In the genomic region with DNA sequence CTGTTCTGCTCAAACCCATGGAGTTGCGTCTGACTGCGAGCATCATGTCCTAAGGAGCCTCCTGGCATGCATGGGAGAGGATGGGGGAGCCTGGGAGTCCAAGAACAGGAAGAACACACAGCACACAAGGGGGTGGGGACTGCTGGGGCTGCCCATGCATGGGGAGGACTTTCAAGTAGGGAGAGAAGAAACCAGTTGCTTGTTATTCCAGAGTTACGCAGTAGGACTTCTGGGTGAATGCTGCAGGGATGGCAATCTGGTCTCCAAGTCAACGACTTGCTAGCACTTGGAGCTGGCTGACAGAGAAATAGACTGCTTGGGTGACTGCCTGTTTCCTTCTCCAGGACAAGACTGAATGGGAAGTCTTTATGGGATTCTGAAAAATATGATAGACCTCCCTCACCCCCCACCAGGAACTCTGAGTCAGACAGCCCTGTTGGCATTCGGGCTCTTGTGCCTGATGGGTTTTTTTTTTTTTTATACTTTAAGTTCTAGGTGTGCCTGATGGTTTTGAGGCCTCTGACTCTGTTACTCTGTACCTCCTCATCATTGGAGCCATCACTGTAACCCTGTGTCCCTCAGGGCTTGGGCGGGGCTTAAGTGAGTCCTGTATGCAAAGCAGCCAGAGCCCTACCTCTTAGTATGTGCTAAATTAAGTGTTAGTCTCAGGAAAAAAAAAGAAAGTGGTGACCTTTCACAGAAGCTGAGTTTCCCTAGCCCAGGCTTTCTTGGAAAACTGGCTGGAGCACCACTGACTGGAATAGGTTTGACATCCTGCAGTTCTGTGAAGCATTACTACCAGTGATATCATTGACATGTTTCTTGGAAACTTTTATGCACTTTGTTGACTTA, we compare ENCODE assay signal across 20 cellular contexts. TPM values are rescaled to one million over a fixed set of nuclear protein-coding genes. Genes with fewer than 3 reads are reported as not detected.
DNase-seq lines count a peak whose midpoint lies in the region; ATAC-seq and TF ChIP-seq lines count a peak whose summit lies in the region.
"Had no signal": no experiment of that assay in that cellular context is flagged by ENCODE, and none has a peak within 500 bp of the region (broad histone marks: within the 10 kb centered on the region; RNA-seq: fewer than 3 reads in every experiment).

No MANE protein-coding gene starts in this region.

- H3K27me3 Mint-ChIP-seq in stimulated activated naive CD8-positive, alpha-beta T cell treated with anti-CD3 and anti-CD28 coated beads, Interleukin-15, amount 100 ng/mL, for 72 hours, result no peaks in the 10 kb centered on the region
- H3K27me3 Mint-ChIP-seq in dendritic cell treated with granulocyte-macrophage colony-stimulating factor and Interleukin-4, amounts not matched to agents 40 ng/mL and 50 ng/mL, for 4 days, result no peaks in the 10 kb centered on the region
- H3K27me3 Mint-ChIP-seq in glutamatergic neuron (ENCODE audit: unreplicated experiment), result peaks cover 2% of the 10 kb centered on the region

- no peaks in the 10 kb centered on the region for H3K27me3 ChIP-seq in MM.1S (replicated peaks; ENCODE audit: insufficient read depth, low read length)
- no peaks in the 10 kb centered on the region for H3K27me3 ChIP-seq in upper lobe of right lung
- H3K27me3 ChIP-seq: ovary, tibial artery had no signal

- no peaks in the 10 kb centered on the region for H3K9me3 ChIP-seq in MM.1S (replicated peaks; ENCODE audit: insufficient read depth, low read length)
- H3K9me3 ChIP-seq in upper lobe of right lung, result no peaks in the 10 kb centered on the region
- H3K9me3 ChIP-seq: BE2C, left ventricle myocardium inferior, ovary, tibial artery had no signal

- H3K9me2 ChIP-seq in MM.1S (replicated peaks; ENCODE audit: insufficient read depth, low read length), result no peaks in the 10 kb centered on the region

- H3K36me3 ChIP-seq in MM.1S (replicated peaks; ENCODE audit: insufficient read depth, low read length) (no peaks in the 10 kb centered on the region), upper lobe of right lung (no peaks in the 10 kb centered on the region)
- H3K36me3 ChIP-seq: BE2C, left ventricle myocardium inferior, ovary had no signal

- H3F3A ChIP-seq in MM.1S (ENCODE audit: insufficient read depth, low read length), result no peaks in the 10 kb centered on the region

- no peaks in the 10 kb centered on the region for H3K9me3 Mint-ChIP-seq in stimulated activated naive CD8-positive, alpha-beta T cell treated with anti-CD3 and anti-CD28 coated beads, Interleukin-15, amount 100 ng/mL, for 72 hours
- peaks cover 8% of the 10 kb centered on the region for H3K9me3 Mint-ChIP-seq in dendritic cell treated with granulocyte-macrophage colony-stimulating factor and Interleukin-4, amounts not matched to agents 40 ng/mL and 50 ng/mL, for 4 days
- H3K9me3 Mint-ChIP-seq in glutamatergic neuron (ENCODE audit: unreplicated experiment), result no peaks in the 10 kb centered on the region

- H3K4me1 Mint-ChIP-seq in stimulated activated naive CD8-positive, alpha-beta T cell treated with anti-CD3 and anti-CD28 coated beads, Interleukin-15, amount 100 ng/mL, for 72 hours, result peaks cover 11% of the 10 kb centered on the region
- H3K4me1 Mint-ChIP-seq in dendritic cell treated with granulocyte-macrophage colony-stimulating factor and Interleukin-4, amounts not matched to agents 40 ng/mL and 50 ng/mL, for 4 days (ENCODE audit: low read depth), result peaks cover 36% of the 10 kb centered on the region
- H3K4me1 Mint-ChIP-seq in glutamatergic neuron (ENCODE audit: low read depth, unreplicated experiment), result peaks cover 5% of the 10 kb centered on the region

- no peak overlapping the region for H3K27ac ChIP-seq in MM.1S (ENCODE audit: low read length)
- H3K27ac ChIP-seq in upper lobe of right lung, result no peak overlapping the region
- H3K27ac ChIP-seq: left ventricle myocardium inferior, ovary, RWPE1, tibial artery had no signal

- H3K4me2 ChIP-seq in MM.1S (ENCODE audit: low read depth, low read length), result no peak overlapping the region

- intact Hi-C loops in dendritic cell treated with granulocyte-macrophage colony-stimulating factor and Interleukin-4, amounts not matched to agents 40 ng/mL and 50 ng/mL, for 4 days (cut with micrococcal nuclease), result loop anchor here (2.0 kb wide), 1 partner anchor 31 kb away; the partner anchor contains the start of gene MAP3K21
- intact Hi-C loops in upper lobe of right lung (cut with DNase I), result no loop called here

- no peaks in the 10 kb centered on the region for H4K20me1 ChIP-seq in MM.1S (ENCODE audit: insufficient read depth, low read length)

- no peak overlapping the region for H3K4me3 ChIP-seq in MM.1S (ENCODE audit: low read length)
- no peak overlapping the region for H3K4me3 ChIP-seq in upper lobe of right lung
- H3K4me3 ChIP-seq: left ventricle myocardium inferior, ovary, tibial artery had no signal

- H3K79me2 ChIP-seq in MM.1S (ENCODE audit: low read length), result 0 out of 2 replicates have a peak, but pooled peaks cover 3% of the 10 kb centered on the region

- peaks cover 27% of the 10 kb centered on the region for H3K36me3 Mint-ChIP-seq in dendritic cell treated with granulocyte-macrophage colony-stimulating factor and Interleukin-4, amounts not matched to agents 40 ng/mL and 50 ng/mL, for 4 days (ENCODE audit: low read depth)
- no peaks in the 10 kb centered on the region for H3K36me3 Mint-ChIP-seq in glutamatergic neuron (ENCODE audit: unreplicated experiment)

- no peak for TF ChIP-seq CTCF in MM.1S (IDR thresholded peaks at IDR 0.05; ENCODE audit: low read length)
- TF ChIP-seq CTCF in upper lobe of right lung (IDR thresholded peaks at IDR 0.05), result no peak
- TF ChIP-seq CTCF in glutamatergic neuron (IDR thresholded peaks at IDR 0.05; ENCODE audit: partially characterized antibody, unreplicated experiment), result no peak

- H3K4me3 Mint-ChIP-seq in stimulated activated naive CD8-positive, alpha-beta T cell treated with anti-CD3 and anti-CD28 coated beads, Interleukin-15, amount 100 ng/mL, for 72 hours, result no peak overlapping the region
- H3K4me3 Mint-ChIP-seq in dendritic cell treated with granulocyte-macrophage colony-stimulating factor and Interleukin-4, amounts not matched to agents 40 ng/mL and 50 ng/mL, for 4 days, result no peak overlapping the region
- H3K4me3 Mint-ChIP-seq in glutamatergic neuron (ENCODE audit: unreplicated experiment), result no peak overlapping the region

- H3K4me1 ChIP-seq in MM.1S (ENCODE audit: low read length), result peaks cover 4% of the 10 kb centered on the region
- H3K4me1 ChIP-seq in upper lobe of right lung, result no peaks in the 10 kb centered on the region
- H3K4me1 ChIP-seq: BE2C, tibial artery had no signal

- H3K27ac Mint-ChIP-seq in stimulated activated naive CD8-positive, alpha-beta T cell treated with anti-CD3 and anti-CD28 coated beads, Interleukin-15, amount 100 ng/mL, for 72 hours, result peak overlapping the region in 1 of 2 donors; percentile 49
- peak overlapping the region; percentile 76 for H3K27ac Mint-ChIP-seq in dendritic cell treated with granulocyte-macrophage colony-stimulating factor and Interleukin-4, amounts not matched to agents 40 ng/mL and 50 ng/mL, for 4 days
- no peak overlapping the region for H3K27ac Mint-ChIP-seq in glutamatergic neuron (ENCODE audit: unreplicated experiment)

- H2AFZ ChIP-seq in MM.1S (ENCODE audit: low read length), result no peak overlapping the region

- peak; percentile 7 for DNase-seq in stimulated activated naive CD8-positive, alpha-beta T cell treated with anti-CD3 and anti-CD28 coated beads, Interleukin-15, Interleukin-2, amounts not matched to agents 100 U/mL and 50 U/mL, for 24 hours
- no peak for DNase-seq in stimulated activated naive CD8-positive, alpha-beta T cell treated with anti-CD3 and anti-CD28 coated beads, Interleukin-15, amount 100 ng/mL, for 72 hours
- DNase-seq in MM.1S (peak; percentile 38), upper lobe of right lung (no peak), glutamatergic neuron (no peak), NCI-H748 (lab: John Stamatoyannopoulos, UW; ENCODE audit: unreplicated experiment) (no peak)
- DNase-seq: activated gamma-delta T cell, BE2C, cortex of kidney, DMS 273 treated with DMSO at 0.1 percent for 48 hours, foreskin fibroblast, GOT3, left ventricle myocardium inferior, NCI-H1694 treated with DMSO at 0.1 percent for 48 hours, NCI-H226, ovary, tibial artery had no signal

- ATAC-seq in stimulated activated naive CD8-positive, alpha-beta T cell treated with anti-CD3 and anti-CD28 coated beads, Interleukin-15, Interleukin-2, amounts not matched to agents 100 U/mL and 50 U/mL, for 24 hours, result peak; percentile 79
- no peak for ATAC-seq in stimulated activated naive CD8-positive, alpha-beta T cell treated with anti-CD3 and anti-CD28 coated beads, Interleukin-15, amount 100 ng/mL, for 72 hours
- ATAC-seq in upper lobe of right lung (peak; percentile 45), HG02588 (IDR thresholded peaks at IDR 0.05; ENCODE audit: unreplicated experiment) (no peak)

- H3K9ac ChIP-seq in MM.1S (ENCODE audit: low read length), result no peak overlapping the region

RNA-seq across cellular contexts. Expression of gene MAP3K21, which starts 30.3 kb away (rescaled TPM):
- total RNA-seq in upper lobe of right lung, result 9.1 TPM
- total RNA-seq in glutamatergic neuron (ENCODE audit: unreplicated experiment), result 0.25 TPM

Comparison
In these comparisons a context has a peak if more than half of its experiments do, and no peak if none do; other contexts are left out.
1. ATAC-seq: peak in stimulated activated naive CD8-positive, alpha-beta T cell treated with anti-CD3 and anti-CD28 coated beads, Interleukin-15, Interleukin-2, amounts not matched to agents 100 U/mL and 50 U/mL, for 24 hours (single experiment) and upper lobe of right lung (single experiment); none in stimulated activated naive CD8-positive, alpha-beta T cell treated with anti-CD3 and anti-CD28 coated beads, Interleukin-15, amount 100 ng/mL, for 72 hours (single experiment) and HG02588 (single experiment).
2. DNase-seq: peak in stimulated activated naive CD8-positive, alpha-beta T cell treated with anti-CD3 and anti-CD28 coated beads, Interleukin-15, Interleukin-2, amounts not matched to agents 100 U/mL and 50 U/mL, for 24 hours (single experiment) and MM.1S (single experiment); none in stimulated activated naive CD8-positive, alpha-beta T cell treated with anti-CD3 and anti-CD28 coated beads, Interleukin-15, amount 100 ng/mL, for 72 hours (0 of 2), upper lobe of right lung (single experiment), glutamatergic neuron (single experiment) and NCI-H748 (single experiment).